ENCODE assay signal across 12 cellular contexts in the genomic region with DNA sequence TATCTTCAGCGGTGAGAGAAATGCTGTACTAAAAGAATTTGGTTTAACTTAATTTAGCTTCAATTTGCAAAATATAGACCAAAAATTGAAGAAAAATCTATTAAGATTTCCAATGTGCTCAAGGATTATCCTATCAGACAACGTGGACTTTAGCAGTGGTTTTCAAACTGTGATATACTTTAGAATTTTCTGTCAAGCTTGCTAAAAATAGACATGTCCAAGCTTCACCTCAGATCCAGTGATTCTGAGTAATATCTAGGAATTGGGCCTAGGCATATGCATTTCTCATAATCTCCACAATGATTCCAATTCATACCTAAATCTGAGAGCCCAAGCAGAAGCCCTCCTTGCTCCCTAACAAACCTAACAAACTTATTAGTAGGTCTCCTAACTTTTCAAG. TPM values are rescaled to one million over a fixed set of nuclear protein-coding genes. Genes with fewer than 3 reads are reported as not detected.
A peak's percentile ranks its signal among the peaks of the same experiment; 100 is the strongest.
DNase-seq lines count a peak whose midpoint lies in the region; ATAC-seq and TF ChIP-seq lines count a peak whose summit lies in the region.
"Had no signal": no experiment of that assay in that cellular context is flagged by ENCODE, and none has a peak within 500 bp of the region (broad histone marks: within the 10 kb centered on the region; RNA-seq: fewer than 3 reads in every experiment).

No MANE protein-coding gene starts in this region.

- no peaks in the 10 kb centered on the region for H3K27me3 ChIP-seq in DND-41 (ENCODE audit: insufficient read depth, low read length, poor library complexity)
- H3K27me3 ChIP-seq in MM.1S (replicated peaks; ENCODE audit: insufficient read depth, low read length): no peaks in the 10 kb centered on the region
- no peaks in the 10 kb centered on the region for H3K27me3 ChIP-seq in endodermal cell (ENCODE audit: control insufficient read depth, insufficient read depth, low read length, poor library complexity, severe bottlenecking)
- no peaks in the 10 kb centered on the region for H3K27me3 ChIP-seq in psoas muscle (ENCODE audit: insufficient read depth in 3 of 3, low read length in 2 of 3)

- H3F3A ChIP-seq in MM.1S (ENCODE audit: insufficient read depth, low read length): peaks cover 30% of the 10 kb centered on the region

- H3K4me1 ChIP-seq in DND-41 (ENCODE audit: insufficient read depth, low read length): peaks cover 54% of the 10 kb centered on the region
- H3K4me1 ChIP-seq in MM.1S (ENCODE audit: low read length): peaks cover 26% of the 10 kb centered on the region
- H3K4me1 ChIP-seq in endodermal cell (ENCODE audit: control insufficient read depth, insufficient read depth, low read length): no peaks in the 10 kb centered on the region
- H3K4me1 ChIP-seq in psoas muscle: peaks cover 69% of the 10 kb centered on the region

- H3K36me3 ChIP-seq in DND-41 (ENCODE audit: insufficient read depth, low read length) (peaks cover 10% of the 10 kb centered on the region), MM.1S (replicated peaks; ENCODE audit: insufficient read depth, low read length) (no peaks in the 10 kb centered on the region; the same call in 1 of the 2 replicates), endodermal cell (ENCODE audit: control insufficient read depth, insufficient read depth, low read length) (no peaks in the 10 kb centered on the region), psoas muscle (ENCODE audit: insufficient read depth in 1 of 2, low read depth in 1 of 2) (no peaks in the 10 kb centered on the region)
- H3K36me3 ChIP-seq: HAP-1 had no signal

- H3K9me3 Mint-ChIP-seq in endodermal cell: no peaks in the 10 kb centered on the region
- H3K9me3 Mint-ChIP-seq: stimulated activated naive CD8-positive, alpha-beta T cell treated with anti-CD3 and anti-CD28 coated beads, Interleukin-15, Interleukin-2, amounts not matched to agents 100 ng/mL and 50 ng/mL, for 24 hours had no signal

- ATAC-seq in DND-41 (ENCODE audit: insufficient read depth, low read depth) (no peak), psoas muscle (no peak), GM21447 (IDR thresholded peaks at IDR 0.05; ENCODE audit: unreplicated experiment) (no peak)
- ATAC-seq: mucosa of descending colon had no signal

- no peak overlapping the region for H3K27ac ChIP-seq in DND-41 (ENCODE audit: low read length)
- H3K27ac ChIP-seq in MM.1S (ENCODE audit: low read length): no peak overlapping the region
- no peak overlapping the region for H3K27ac ChIP-seq in endodermal cell (ENCODE audit: low read depth, low read length)
- H3K27ac ChIP-seq in psoas muscle: peak overlapping the region; percentile 99

- H4K20me1 ChIP-seq in DND-41 (ENCODE audit: insufficient read depth, low read length): peaks cover 66% of the 10 kb centered on the region
- H4K20me1 ChIP-seq in MM.1S (ENCODE audit: insufficient read depth, low read length): peaks cover 46% of the 10 kb centered on the region

- H3K4me1 Mint-ChIP-seq in endodermal cell: peaks cover 49% of the 10 kb centered on the region

- H3K9me3 ChIP-seq in DND-41 (ENCODE audit: insufficient read depth, low read length, severe bottlenecking) (no peaks in the 10 kb centered on the region), MM.1S (replicated peaks; ENCODE audit: insufficient read depth, low read length) (no peaks in the 10 kb centered on the region), endodermal cell (ENCODE audit: control insufficient read depth, low read length) (no peaks in the 10 kb centered on the region), psoas muscle (no peaks in the 10 kb centered on the region)
- H3K9me3 ChIP-seq: HAP-1, mucosa of descending colon had no signal

- no peaks in the 10 kb centered on the region for H3K36me3 Mint-ChIP-seq in endodermal cell (ENCODE audit: low read depth)

- H3K79me2 ChIP-seq in DND-41 (ENCODE audit: insufficient read depth, low read length) (peaks cover 96% of the 10 kb centered on the region), MM.1S (ENCODE audit: low read length) (peaks cover 86% of the 10 kb centered on the region)

- H3K9me2 ChIP-seq in MM.1S (replicated peaks; ENCODE audit: insufficient read depth, low read length): no peaks in the 10 kb centered on the region

- no peak for TF ChIP-seq CTCF in DND-41 (IDR thresholded peaks at IDR 0.05; ENCODE audit: borderline replicate concordance, extremely low read depth, low read length, poor library complexity, severe bottlenecking)
- no peak for TF ChIP-seq CTCF in MM.1S (IDR thresholded peaks at IDR 0.05; ENCODE audit: low read length)
- TF ChIP-seq CTCF in endodermal cell (conservative IDR thresholded peaks at IDR 0.05): no peak
- TF ChIP-seq CTCF in psoas muscle (IDR thresholded peaks at IDR 0.05): no peak

- peak overlapping the region; percentile 47 for H3K27ac Mint-ChIP-seq in endodermal cell
- H3K27ac Mint-ChIP-seq: stimulated activated naive CD8-positive, alpha-beta T cell treated with anti-CD3 and anti-CD28 coated beads, Interleukin-15, Interleukin-2, amounts not matched to agents 100 ng/mL and 50 ng/mL, for 24 hours had no signal

- 82 to 98% methylated on average over 1 to 2 of the region's 2 CpGs for WGBS in endodermal cell (ENCODE audit: insufficient coverage in 1 of 2, insufficient read length in 1 of 2), 2 experiments
- 31 to 44% (median 34%) methylated on average over 2 of the region's 2 CpGs for WGBS in psoas muscle, 3 donors

- no peaks in the 10 kb centered on the region for H3K27me3 Mint-ChIP-seq in endodermal cell (ENCODE audit: insufficient read depth)
- H3K27me3 Mint-ChIP-seq: stimulated activated naive CD8-positive, alpha-beta T cell treated with anti-CD3 and anti-CD28 coated beads, Interleukin-15, Interleukin-2, amounts not matched to agents 100 ng/mL and 50 ng/mL, for 24 hours had no signal

- intact Hi-C loops in psoas muscle (cut with DNase I): loop anchor here in 1 of 2 donors (5.0 to 10.0 kb wide), 2 partner anchors 33 to 61 kb away; no protein-coding TSS in a partner anchor

- H3K4me2 ChIP-seq in DND-41 (ENCODE audit: insufficient read depth, low read length) (peak overlapping the region; percentile 74; the same call in 1 of the 2 replicates), MM.1S (ENCODE audit: low read depth, low read length) (peak overlapping the region; percentile 95; the same call in 1 of the 2 replicates)

- H3K4me3 Mint-ChIP-seq in endodermal cell: peak overlapping the region; percentile 97

- H2AFZ ChIP-seq in DND-41 (ENCODE audit: low read depth, low read length) (no peak overlapping the region), MM.1S (ENCODE audit: low read length) (no peak overlapping the region)

- no peak overlapping the region for H3K9ac ChIP-seq in DND-41 (ENCODE audit: low read depth, low read length)
- H3K9ac ChIP-seq in MM.1S (ENCODE audit: low read length): no peak overlapping the region
- no peak overlapping the region for H3K9ac ChIP-seq in endodermal cell (ENCODE audit: extremely low read depth, low read length, poor library complexity, severe bottlenecking)

- DNase-seq in DND-41: no peak
- DNase-seq in MM.1S: no peak
- no peak for DNase-seq in endodermal cell
- no peak for DNase-seq in psoas muscle
- DNase-seq in putamen (ENCODE audit: low spot score): no peak
- DNase-seq in islet precursor cell: no peak
- DNase-seq: aorta, dermis blood vessel endothelial cell, mucosa of descending colon had no signal

- H3K4me3 ChIP-seq in DND-41 (ENCODE audit: low read depth in 1 of 2, low read length in 2 of 2): peak overlapping the region in 1 of 2 experiments; percentile 96; a peak in 1 of 4 replicates
- no peak overlapping the region for H3K4me3 ChIP-seq in MM.1S (ENCODE audit: low read length)
- H3K4me3 ChIP-seq in endodermal cell (ENCODE audit: low read length): peak overlapping the region; percentile 99
- H3K4me3 ChIP-seq in psoas muscle: peak overlapping the region; percentile 91
- H3K4me3 ChIP-seq: mucosa of descending colon had no signal

RNA-seq across cellular contexts. Expression of gene WASL, which starts 3.4 kb away (rescaled TPM):
- total RNA-seq in endodermal cell: 10 to 100 TPM; 35.1 to 36.7 TPM
- polyA plus RNA-seq in endodermal cell (2013, experiment 1 of 2): 30.8 TPM
- polyA plus RNA-seq in endodermal cell (2013, experiment 2 of 2): 30.4 TPM
- 10 to 100 TPM; 28.9 to 37.8 (median 33.8) TPM for total RNA-seq in psoas muscle
- polyA plus RNA-seq in psoas muscle: 10 to 100 TPM; 17.6 to 33.9 (median 18.4) TPM
